In the genomic region with DNA sequence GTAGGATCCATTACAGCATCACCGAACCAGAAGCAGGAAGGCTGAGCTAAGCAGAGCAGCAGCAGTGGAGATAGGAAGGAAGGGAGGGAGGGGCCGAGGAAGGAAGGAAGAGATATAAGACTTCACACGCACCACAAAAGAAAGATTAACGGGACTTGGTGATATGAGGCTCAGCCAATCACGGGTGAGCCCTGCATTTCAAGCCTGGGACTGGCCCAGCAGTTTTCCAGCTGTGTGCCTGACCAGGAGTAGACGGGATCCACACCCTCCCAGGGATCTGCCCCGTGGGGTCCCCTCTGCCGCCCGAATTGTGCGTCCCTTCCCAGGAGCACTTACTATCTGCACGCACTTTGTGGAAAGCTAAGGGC, we compare ENCODE assay signal across 8 cellular contexts. TPM values are rescaled to one million over a fixed set of nuclear protein-coding genes. Genes with fewer than 3 reads are reported as not detected.
DNase-seq lines count a peak whose midpoint lies in the region; ATAC-seq, FAIRE-seq and TF ChIP-seq lines count a peak whose summit lies in the region.

No MANE protein-coding gene starts in this region.

- no peak overlapping the region for H3K18ac ChIP-seq in H1 (ENCODE audit: extremely low read depth, low read length)

- no peaks in the 10 kb centered on the region for H3K4me1 ChIP-seq in RWPE2 (ENCODE audit: insufficient read depth, poor library complexity, severe bottlenecking)
- H3K4me1 ChIP-seq in H1 (replicated peaks in 1 of 4; ENCODE audit: control insufficient read depth in 3 of 4, insufficient read depth in 4 of 4, low read length in 3 of 4) = peaks cover 0 to 26% (median 21%) of the 10 kb centered on the region in 4 experiments; a peak in 6 of 7 replicates

- no peak overlapping the region for H3K9ac ChIP-seq in H1 (replicated peaks in 1 of 4; ENCODE audit: extremely low read depth in 1 of 4, low read depth in 3 of 4, low read length in 3 of 4)

- H4K8ac ChIP-seq in H1 (ENCODE audit: extremely low read depth, insufficient read depth, low read length) = peak overlapping the region; percentile 39; the same call in 1 of the 2 replicates

- H3K27me3 ChIP-seq in RWPE2 (ENCODE audit: insufficient read depth, poor library complexity, severe bottlenecking) = no peaks in the 10 kb centered on the region
- H3K27me3 ChIP-seq in H1 (replicated peaks in 1 of 4; ENCODE audit: control insufficient read depth in 3 of 4, extremely low read depth in 1 of 4, insufficient read depth in 3 of 4, low read length in 3 of 4) = peaks cover 0 to 3% (median 0%) of the 10 kb centered on the region in 4 experiments; a peak in 2 of 7 replicates

- peak overlapping the region; percentile 47; the same call in 1 of the 2 replicates for H2AFZ ChIP-seq in H1 (ENCODE audit: low read length)

- no peak for TF ChIP-seq POLR2A in H1 (IDR thresholded peaks at IDR 0.05; ENCODE audit: control extremely low read depth in 1 of 2, low read depth in 2 of 2, low read length in 2 of 2)

- no peak for TF ChIP-seq EP300 in H1 (IDR thresholded peaks at IDR 0.05; ENCODE audit: borderline replicate concordance in 1 of 2, low read depth in 2 of 2, low read length in 2 of 2)

- no peaks in the 10 kb centered on the region for H4K20me1 ChIP-seq in H1 (replicated peaks in 1 of 2; ENCODE audit: control insufficient read depth in 1 of 2, insufficient read depth in 2 of 2, low read length in 2 of 2)

- H3K4me3 Mint-ChIP-seq in natural killer cell treated with Interleukin-12 subunit alpha and Interleukin-12 subunit beta and Interleukin-15 and Interleukin-18, amount 100 ng/mL, for 72 hours = peak overlapping the region; percentile 77

- H3K23me2 ChIP-seq in H1 (ENCODE audit: low read depth, low read length) = no peaks in the 10 kb centered on the region; the same call in 1 of the 2 replicates

- POLR2A ChIA-PET in H1 (lab: Charles Lee; ENCODE audit: partially characterized antibody) = interaction anchor here (1.0 to 1.1 kb wide), 2 partner anchors 19 to 20 kb away, joined by 3 read pairs; a partner anchor contains a TSS

- no peaks in the 10 kb centered on the region for H3K27me3 Mint-ChIP-seq in natural killer cell treated with Interleukin-12 subunit alpha and Interleukin-12 subunit beta and Interleukin-15 and Interleukin-18, amount 100 ng/mL, for 72 hours

- H2BK20ac ChIP-seq in H1 (ENCODE audit: low read length) = no peak overlapping the region

- H3K4me1 Mint-ChIP-seq in natural killer cell treated with Interleukin-12 subunit alpha and Interleukin-12 subunit beta and Interleukin-15 and Interleukin-18, amount 100 ng/mL, for 72 hours (ENCODE audit: low read depth in 2 of 2) = peaks cover 28 to 38% of the 10 kb centered on the region in 2 donors

- H2AK5ac ChIP-seq in H1 (ENCODE audit: low read depth, low read length) = 0 out of 2 replicates have a peak overlapping the region, but pooled peaks have one; percentile 10

- no peaks in the 10 kb centered on the region for H3K36me3 Mint-ChIP-seq in natural killer cell treated with Interleukin-12 subunit alpha and Interleukin-12 subunit beta and Interleukin-15 and Interleukin-18, amount 100 ng/mL, for 72 hours

- 85% methylated on average over 11 of the region's 11 CpGs; no CpG with 5 or more reads in 1 of the 2 experiments for WGBS in H1 (ENCODE audit: extremely low coverage in 1 of 2, insufficient coverage in 1 of 2, insufficient read length in 1 of 2, insufficient replicate concordance in 2 of 2, low coverage in 1 of 2, low lambda C conversion rate in 2 of 2, missing lambda C conversion rate in 1 of 2), 2 experiments

- H2BK5ac ChIP-seq in H1 (ENCODE audit: low read depth, low read length) = no peak overlapping the region

- H2BK12ac ChIP-seq in H1 (ENCODE audit: low read depth, low read length) = peak overlapping the region; percentile 39; the same call in 1 of the 2 replicates

- H3K9me3 ChIP-seq in RWPE2 (ENCODE audit: severe bottlenecking) = peaks cover 3% of the 10 kb centered on the region
- H3K9me3 ChIP-seq in H1 (ENCODE audit: insufficient read depth in 2 of 2, low read depth in 1 of 2, low read length in 1 of 2) = no peaks in the 10 kb centered on the region

- CTCF ChIA-PET in H1 (lab: Charles Lee; ENCODE audit: partially characterized antibody) = interaction anchor here (0.5 to 11.5 kb wide), 29 partner anchors 9 to 1406 kb away, joined by 3 to 142 read pairs (median 8); a partner anchor contains a TSS

- H3K56ac ChIP-seq in H1 (replicated peaks; ENCODE audit: insufficient read length, low read depth, low read length) = no peak overlapping the region

- no peak overlapping the region for H3K23ac ChIP-seq in H1 (ENCODE audit: insufficient read length)

- H3K79me1 ChIP-seq in H1 (ENCODE audit: low read depth, low read length) = no peaks in the 10 kb centered on the region

- no peak overlapping the region for H3K14ac ChIP-seq in H1 (ENCODE audit: insufficient read length)

- in situ Hi-C loops in ACHN (cut with HindIII; ENCODE audit: low pct_ligation_motif_present, low pct_unique_long_range_greater_than_20kb, low sequenced_read_pairs) = no loop called here

- H3K27ac ChIP-seq in RWPE2 (ENCODE audit: poor library complexity, severe bottlenecking) (no peak overlapping the region), H1 (ENCODE audit: low read depth, low read length) (no peak overlapping the region)

- H3K4me3 ChIP-seq in RWPE2 (ENCODE audit: severe bottlenecking) (peak overlapping the region; percentile 21), H1 (ENCODE audit: extremely low read depth in 1 of 4, insufficient read depth in 2 of 4, low read depth in 3 of 4, low read length in 4 of 4) (peak overlapping the region in 1 of 4 experiments; percentile 23; a peak in 1 of 8 replicates)

- no peaks in the 10 kb centered on the region for H3K79me2 ChIP-seq in H1 (ENCODE audit: control insufficient read depth in 1 of 2, insufficient read depth in 2 of 2, low read length in 2 of 2)

- TF ChIP-seq RAD21 in H1 (IDR thresholded peaks at IDR 0.05 in 1 of 2, conservative IDR thresholded peaks at IDR 0.05 in 1 of 2; ENCODE audit: low read depth in 2 of 2, low read length in 2 of 2) = no peak

- H3K36me3 ChIP-seq in RWPE2 (ENCODE audit: low read depth) (no peaks in the 10 kb centered on the region), H1 (ENCODE audit: control insufficient read depth in 2 of 4, insufficient read depth in 4 of 4, low read length in 3 of 4) (no peaks in the 10 kb centered on the region)

- H2BK15ac ChIP-seq in H1 (ENCODE audit: low read length) = peak overlapping the region; percentile 92

- no peak overlapping the region for H3K4ac ChIP-seq in H1 (replicated peaks; ENCODE audit: insufficient read length, low read depth, low read length)

- peak overlapping the region; percentile 1 to 40; a peak in 2 of 4 replicates for H3K4me2 ChIP-seq in H1 (ENCODE audit: insufficient read depth in 1 of 2, low read depth in 2 of 2, low read length in 2 of 2)

- FAIRE-seq in H1 (lab: Jason Lieb, UNC) = no peak

- peak overlapping the region; percentile 64 to 84 for H3K27ac Mint-ChIP-seq in natural killer cell treated with Interleukin-12 subunit alpha and Interleukin-12 subunit beta and Interleukin-15 and Interleukin-18, amount 100 ng/mL, for 72 hours

- H2BK120ac ChIP-seq in H1 (replicated peaks; ENCODE audit: low read depth, low read length) = peak overlapping the region; percentile 12

- no peak overlapping the region for H4K5ac ChIP-seq in H1 (ENCODE audit: insufficient read length, low read depth, low read length)

- H3K9me3 Mint-ChIP-seq in natural killer cell treated with Interleukin-12 subunit alpha and Interleukin-12 subunit beta and Interleukin-15 and Interleukin-18, amount 100 ng/mL, for 72 hours = no peaks in the 10 kb centered on the region

- TF ChIP-seq CTCF in RWPE2 (IDR thresholded peaks at IDR 0.05; ENCODE audit: poor library complexity, severe bottlenecking) (no peak), H1 (IDR thresholded peaks at IDR 0.05; ENCODE audit: control extremely low read depth in 1 of 3, insufficient read depth in 1 of 3, low read depth in 1 of 3, low read length in 3 of 3) (no peak)

- DNase-seq in RWPE2 (ENCODE audit: low spot score) (no peak), H1 (ENCODE audit: low read depth in 1 of 2, low spot score in 2 of 2) (no peak), ACHN (no peak), NCI-H446 (lab: John Stamatoyannopoulos, UW) (no peak)
- DNase-seq in natural killer cell treated with Interleukin-12 subunit alpha and Interleukin-12 subunit beta and Interleukin-15 and Interleukin-18, amount 100 ng/mL, for 72 hours (ENCODE audit: low spot score) = no peak

- ATAC-seq in GM19395 (IDR thresholded peaks at IDR 0.05; ENCODE audit: unreplicated experiment) (peak; percentile 16), RWPE2 (ENCODE audit: low read depth) (no peak), HG03095 (IDR thresholded peaks at IDR 0.05; ENCODE audit: unreplicated experiment) (no peak), HG03521 (IDR thresholded peaks at IDR 0.05; ENCODE audit: unreplicated experiment) (no peak)
- peak; percentile 22 to 49 for ATAC-seq in natural killer cell treated with Interleukin-12 subunit alpha and Interleukin-12 subunit beta and Interleukin-15 and Interleukin-18, amount 100 ng/mL, for 72 hours

- peak overlapping the region; percentile 86 for H4K91ac ChIP-seq in H1 (replicated peaks; ENCODE audit: insufficient read length, low read length)

RNA-seq across cellular contexts. Expression of a gene that starts 16.2 kb away (rescaled TPM):
- total RNA-seq in H1 (2021; fragmentation: NEBNext Ultra II Directional; extraction: Animal tissue kit (Norgen Biotek cat#: 25700)) = 2.3 and 2.6 TPM in 2 replicates
- polyA plus RNA-seq in H1 (2011; rRNA removed) = 1.4 and 2.7 TPM in 2 replicates
- 2.7 TPM for polyA plus RNA-seq in H1 (2011; cell fraction: cytosol; rRNA removed)
- 6.4 TPM for polyA plus RNA-seq in H1 (2011; cell fraction: nucleus; rRNA removed)
- 2.7 to 4.3 TPM (median 3.1 TPM) in 4 replicates for polyA plus RNA-seq in H1 (2012, experiment 1 of 2)
- 0.79 TPM for polyA plus RNA-seq in H1 (2012, experiment 2 of 2)
- 1.7 TPM for polyA plus RNA-seq in H1 (2013, experiment 1 of 2)
- 1.8 TPM for polyA plus RNA-seq in H1 (2013, experiment 2 of 2)
- 0.19 and 0.51 TPM in 2 replicates for polyA minus RNA-seq in H1 (2011; rRNA and poly(A)+ RNA removed)
- 0.88 TPM for polyA minus RNA-seq in H1 (2011; cell fraction: cytosol; rRNA and poly(A)+ RNA removed)
- 0.60 TPM for polyA minus RNA-seq in H1 (2011; cell fraction: nucleus; rRNA and poly(A)+ RNA removed)
- total RNA-seq in natural killer cell treated with Interleukin-12 subunit alpha and Interleukin-12 subunit beta and Interleukin-15 and Interleukin-18, amount 100 ng/mL, for 72 hours = 1 to 10 TPM; 2.5 to 2.7 TPM

RNA-seq across cellular contexts. Expression of a gene that starts 17.3 kb away (rescaled TPM):
- 4.4 and 4.7 TPM in 2 replicates for total RNA-seq in H1 (2021; fragmentation: NEBNext Ultra II Directional; extraction: Animal tissue kit (Norgen Biotek cat#: 25700))
- 16.2 and 20.9 TPM in 2 replicates for polyA plus RNA-seq in H1 (2011; rRNA removed)
- 8.1 TPM for polyA plus RNA-seq in H1 (2011; cell fraction: cytosol; rRNA removed)
- 12.6 TPM for polyA plus RNA-seq in H1 (2011; cell fraction: nucleus; rRNA removed)
- 4.2 to 10.6 TPM (median 8.1 TPM) in 4 replicates for polyA plus RNA-seq in H1 (2012, experiment 1 of 2)
- polyA plus RNA-seq in H1 (2012, experiment 2 of 2) = 5.2 TPM
- polyA plus RNA-seq in H1 (2013, experiment 1 of 2) = 4.2 TPM
- polyA plus RNA-seq in H1 (2013, experiment 2 of 2) = 3.5 TPM
- polyA minus RNA-seq in H1 (2011; rRNA and poly(A)+ RNA removed) = 5.4 and 6.9 TPM in 2 replicates
- polyA minus RNA-seq in H1 (2011; cell fraction: cytosol; rRNA and poly(A)+ RNA removed) = 7.7 TPM
- 10.1 TPM for polyA minus RNA-seq in H1 (2011; cell fraction: nucleus; rRNA and poly(A)+ RNA removed)
- 1 to 10 TPM; 1.2 to 8.0 TPM for total RNA-seq in natural killer cell treated with Interleukin-12 subunit alpha and Interleukin-12 subunit beta and Interleukin-15 and Interleukin-18, amount 100 ng/mL, for 72 hours

RNA-seq across cellular contexts. Expression of a gene that starts 20.1 kb away (rescaled TPM):
- total RNA-seq in H1 (2021; fragmentation: NEBNext Ultra II Directional; extraction: Animal tissue kit (Norgen Biotek cat#: 25700)) = 22.2 and 27.0 TPM in 2 replicates
- polyA plus RNA-seq in H1 (2011; rRNA removed) = 17.7 and 26.0 TPM in 2 replicates
- 16.7 TPM for polyA plus RNA-seq in H1 (2011; cell fraction: cytosol; rRNA removed)
- polyA plus RNA-seq in H1 (2011; cell fraction: nucleus; rRNA removed) = 52.2 TPM
- polyA plus RNA-seq in H1 (2012, experiment 1 of 2) = 14.8 to 21.8 TPM (median 19.6 TPM) in 4 replicates
- 15.8 TPM for polyA plus RNA-seq in H1 (2012, experiment 2 of 2)
- polyA plus RNA-seq in H1 (2013, experiment 1 of 2) = 16.5 TPM
- 15.7 TPM for polyA plus RNA-seq in H1 (2013, experiment 2 of 2)
- polyA minus RNA-seq in H1 (2011; rRNA and poly(A)+ RNA removed) = 17.2 and 19.5 TPM in 2 replicates
- polyA minus RNA-seq in H1 (2011; cell fraction: cytosol; rRNA and poly(A)+ RNA removed) = 12.2 TPM
- 28.9 TPM for polyA minus RNA-seq in H1 (2011; cell fraction: nucleus; rRNA and poly(A)+ RNA removed)
- total RNA-seq in natural killer cell treated with Interleukin-12 subunit alpha and Interleukin-12 subunit beta and Interleukin-15 and Interleukin-18, amount 100 ng/mL, for 72 hours = 10 to 100 TPM; 43.1 to 82.8 TPM

RNA-seq across cellular contexts. Expression of a gene that starts 30.0 kb away (rescaled TPM):
- 7.7 and 8.0 TPM in 2 replicates for total RNA-seq in H1 (2021; fragmentation: NEBNext Ultra II Directional; extraction: Animal tissue kit (Norgen Biotek cat#: 25700))
- polyA plus RNA-seq in H1 (2011; rRNA removed) = 15.0 and 20.5 TPM in 2 replicates
- 13.4 TPM for polyA plus RNA-seq in H1 (2011; cell fraction: cytosol; rRNA removed)
- 23.6 TPM for polyA plus RNA-seq in H1 (2011; cell fraction: nucleus; rRNA removed)
- polyA plus RNA-seq in H1 (2012, experiment 1 of 2) = 5.5 to 12.1 TPM (median 10.4 TPM) in 4 replicates
- polyA plus RNA-seq in H1 (2012, experiment 2 of 2) = 7.6 TPM
- 7.6 TPM for polyA plus RNA-seq in H1 (2013, experiment 1 of 2)
- polyA plus RNA-seq in H1 (2013, experiment 2 of 2) = 7.2 TPM
- 8.9 and 10.2 TPM in 2 replicates for polyA minus RNA-seq in H1 (2011; rRNA and poly(A)+ RNA removed)
- polyA minus RNA-seq in H1 (2011; cell fraction: cytosol; rRNA and poly(A)+ RNA removed) = 9.5 TPM
- 7.0 TPM for polyA minus RNA-seq in H1 (2011; cell fraction: nucleus; rRNA and poly(A)+ RNA removed)
- total RNA-seq in natural killer cell treated with Interleukin-12 subunit alpha and Interleukin-12 subunit beta and Interleukin-15 and Interleukin-18, amount 100 ng/mL, for 72 hours = under 1 TPM in 1 of 2 donors, not detected in 1; 0.22 TPM

RNA-seq across cellular contexts. Expression of a gene that starts 40.2 kb away (rescaled TPM):
- 1.4 and 1.9 TPM in 2 replicates for total RNA-seq in H1 (2021; fragmentation: NEBNext Ultra II Directional; extraction: Animal tissue kit (Norgen Biotek cat#: 25700))
- polyA plus RNA-seq in H1 (2011; rRNA removed) = 1.6 and 4.3 TPM in 2 replicates
- polyA plus RNA-seq in H1 (2011; cell fraction: cytosol; rRNA removed) = 2.6 TPM
- polyA plus RNA-seq in H1 (2011; cell fraction: nucleus; rRNA removed) = 17.4 TPM
- 3.1 to 5.6 TPM (median 4.2 TPM) in 4 replicates for polyA plus RNA-seq in H1 (2012, experiment 1 of 2)
- polyA plus RNA-seq in H1 (2012, experiment 2 of 2) = 2.4 TPM
- polyA plus RNA-seq in H1 (2013, experiment 1 of 2) = 0.87 TPM
- polyA plus RNA-seq in H1 (2013, experiment 2 of 2) = 0.74 TPM
- 0.27 and 0.88 TPM in 2 replicates for polyA minus RNA-seq in H1 (2011; rRNA and poly(A)+ RNA removed)
- 0.73 TPM for polyA minus RNA-seq in H1 (2011; cell fraction: cytosol; rRNA and poly(A)+ RNA removed)
- polyA minus RNA-seq in H1 (2011; cell fraction: nucleus; rRNA and poly(A)+ RNA removed) = 2.1 TPM
- 1 to 10 TPM; 2.8 to 4.7 TPM for total RNA-seq in natural killer cell treated with Interleukin-12 subunit alpha and Interleukin-12 subunit beta and Interleukin-15 and Interleukin-18, amount 100 ng/mL, for 72 hours

Comparison
In these comparisons a context has a peak if more than half of its experiments do, and no peak if none do; other contexts are left out.
1. ATAC-seq: peak in GM19395 (single experiment) and natural killer cell treated with Interleukin-12 subunit alpha and Interleukin-12 subunit beta and Interleukin-15 and Interleukin-18, amount 100 ng/mL, for 72 hours (2 of 2); none in RWPE2 (single experiment), HG03095 (single experiment) and HG03521 (single experiment).